In genomic region chr3:8643693-8644365, GRCh38 we compare ENCODE assay signal across 3 cellular contexts.
TF ChIP-seq lines count a peak whose summit lies in the region.

No MANE protein-coding gene starts in this region.

TF ChIP-seq in HepG2, 621 proteins besides CTCF, POLR2A, EP300 and RAD21:
- TF ChIP-seq ZNF678 (CRISPR knock-in tag; IDR thresholded peaks at IDR 0.05) (no peak), ZMYM3 (CRISPR knock-in tag; IDR thresholded peaks at IDR 0.05) (peak; percentile 61; the same call in 1 of the 2 replicates), ZNF768 (CRISPR knock-in tag; IDR thresholded peaks at IDR 0.05) (peak; percentile 95)
TF ChIP-seq in HepG2: peak in this region for 2.

TF ChIP-seq in K562, 482 proteins besides CTCF, POLR2A, EP300 and RAD21:
- TF ChIP-seq KDM1A (IDR thresholded peaks at IDR 0.05), result peak in 1 of 2 experiments; percentile 40; a peak in 2 of 4 replicates
- peak; percentile 58; the same call in 1 of the 2 replicates for TF ChIP-seq BCOR (IDR thresholded peaks at IDR 0.05)
- TF ChIP-seq ZMIZ1 (IDR thresholded peaks at IDR 0.05; ENCODE audit: low read depth in 2 of 2, low read length in 2 of 2), result no peak
- no peak for TF ChIP-seq FOXM1 (IDR thresholded peaks at IDR 0.05; ENCODE audit: low read depth)
- TF ChIP-seq FOXM1 (CRISPR knock-in tag; IDR thresholded peaks at IDR 0.05; ENCODE audit: low read depth), result no peak
- no peak for TF ChIP-seq ATF4 (CRISPR knock-in tag; IDR thresholded peaks at IDR 0.05)
- TF ChIP-seq RBM25 (IDR thresholded peaks at IDR 0.05; ENCODE audit: low read depth, low read length, severe bottlenecking), result peak; percentile 75
- peak; percentile 69 for TF ChIP-seq ZFP36 (IDR thresholded peaks at IDR 0.05; ENCODE audit: low read depth, low read length, partially characterized antibody)

TF ChIP-seq in H1, 55 proteins besides CTCF, POLR2A, EP300 and RAD21:
- TF ChIP-seq KDM1A (IDR thresholded peaks at IDR 0.05; ENCODE audit: borderline replicate concordance, low read length) (0 out of 2 replicates have a peak, but pooled peaks have one; percentile 49), GTF2F1 (IDR thresholded peaks at IDR 0.05; ENCODE audit: borderline replicate concordance, low read depth, low read length) (no peak)
